In genomic region chr16:62638964-62639861, GRCh38 we compare ENCODE assay signal across 13 cellular contexts.
DNase-seq lines count a peak whose midpoint lies in the region; ATAC-seq and TF ChIP-seq lines count a peak whose summit lies in the region.
"Had no signal": no experiment of that assay in that cellular context is flagged by ENCODE, and none has a peak within 500 bp of the region (broad histone marks: within the 10 kb centered on the region; RNA-seq: fewer than 3 reads in every experiment).

No MANE protein-coding gene starts in this region.

- H3K79me1 ChIP-seq in neuronal stem cell (ENCODE audit: low read depth, low read length) = no peaks in the 10 kb centered on the region

- H3K36me3 ChIP-seq in GM23248 (ENCODE audit: low read depth) (no peaks in the 10 kb centered on the region), neuronal stem cell (replicated peaks in 1 of 2; ENCODE audit: control insufficient read depth in 2 of 2, insufficient read depth in 2 of 2, low read length in 2 of 2) (no peaks in the 10 kb centered on the region), vagina (no peaks in the 10 kb centered on the region)
- H3K36me3 ChIP-seq: colonic mucosa had no signal

- no peak overlapping the region for H2AK5ac ChIP-seq in neuronal stem cell (ENCODE audit: low read depth, low read length)

- no peak overlapping the region for H2BK120ac ChIP-seq in neuronal stem cell (ENCODE audit: low read depth, low read length)

- H3K9me2 ChIP-seq in GM23248 (ENCODE audit: insufficient read depth) = no peaks in the 10 kb centered on the region

- in situ Hi-C loops in GM23248 (cut with MboI) = no loop called here

- H2BK12ac ChIP-seq in neuronal stem cell (ENCODE audit: low read length) = no peak overlapping the region

- H3K4me1 Mint-ChIP-seq in activated naive CD8-positive, alpha-beta T cell treated with anti-CD3 and anti-CD28 coated beads for 36 hours = no peaks in the 10 kb centered on the region

- H2BK15ac ChIP-seq in neuronal stem cell (ENCODE audit: low read length) = no peak overlapping the region

- H3F3A ChIP-seq in GM23248 (ENCODE audit: insufficient read depth) = no peaks in the 10 kb centered on the region

- no peak overlapping the region for H3K18ac ChIP-seq in neuronal stem cell (ENCODE audit: low read length)

- H3K27ac ChIP-seq in GM23248 (no peak overlapping the region), neuronal stem cell (replicated peaks; ENCODE audit: low read length) (no peak overlapping the region), vagina (no peak overlapping the region)
- H3K27ac ChIP-seq: colonic mucosa had no signal

- peaks cover 7% of the 10 kb centered on the region for H3K9me3 Mint-ChIP-seq in activated naive CD8-positive, alpha-beta T cell treated with anti-CD3 and anti-CD28 coated beads for 36 hours

- H4K91ac ChIP-seq in neuronal stem cell (ENCODE audit: low read depth, low read length, poor library complexity) = no peak overlapping the region

- no peak overlapping the region for H4K8ac ChIP-seq in neuronal stem cell (ENCODE audit: low read depth, low read length)

- no peak overlapping the region for H3K4ac ChIP-seq in neuronal stem cell (ENCODE audit: low read length)

- H3K9me3 ChIP-seq in GM23248 (ENCODE audit: low read depth) (no peaks in the 10 kb centered on the region), neuronal stem cell (replicated peaks in 1 of 2; ENCODE audit: control insufficient read depth in 2 of 2, insufficient read depth in 1 of 2, low read depth in 1 of 2, low read length in 2 of 2) (peaks cover 0 to 2% of the 10 kb centered on the region in 2 donors), vagina (no peaks in the 10 kb centered on the region)
- H3K9me3 ChIP-seq: colonic mucosa had no signal

- H3K4me1 ChIP-seq in GM23248 (ENCODE audit: insufficient read depth) = no peaks in the 10 kb centered on the region
- no peaks in the 10 kb centered on the region for H3K4me1 ChIP-seq in neuronal stem cell (ENCODE audit: control insufficient read depth in 2 of 2, insufficient read depth in 1 of 2, low read depth in 1 of 2, low read length in 2 of 2)
- no peaks in the 10 kb centered on the region for H3K4me1 ChIP-seq in vagina
- H3K4me1 ChIP-seq: colonic mucosa had no signal

- ATAC-seq in HG03442 (IDR thresholded peaks at IDR 0.05; ENCODE audit: unreplicated experiment) = peak; percentile 76

- H3K23ac ChIP-seq in neuronal stem cell (ENCODE audit: low read depth, low read length, poor library complexity) = no peak overlapping the region

- H2AFZ ChIP-seq in GM23248 (no peak overlapping the region), neuronal stem cell (ENCODE audit: low read length) (peak overlapping the region; percentile 63)

- no peak for TF ChIP-seq POLR2A in vagina (IDR thresholded peaks at IDR 0.05)

- no peak overlapping the region for H3K4me3 Mint-ChIP-seq in activated naive CD8-positive, alpha-beta T cell treated with anti-CD3 and anti-CD28 coated beads for 36 hours

- no peak overlapping the region for H3K4me2 ChIP-seq in GM23248 (ENCODE audit: unreplicated experiment)
- H3K4me2 ChIP-seq in neuronal stem cell (ENCODE audit: insufficient read depth, low read length, poor library complexity, severe bottlenecking) = no peak overlapping the region

- no peak overlapping the region for H2BK5ac ChIP-seq in neuronal stem cell (ENCODE audit: low read length)

- no peak for TF ChIP-seq CTCF in vagina (IDR thresholded peaks at IDR 0.05)

- H3K27me3 ChIP-seq in GM23248 (replicated peaks; ENCODE audit: insufficient read depth) (no peaks in the 10 kb centered on the region), neuronal stem cell (ENCODE audit: control insufficient read depth in 3 of 3, insufficient read depth in 3 of 3, low read depth in 1 of 3, low read length in 3 of 3) (no peaks in the 10 kb centered on the region), vagina (no peaks in the 10 kb centered on the region)
- H3K27me3 ChIP-seq: colonic mucosa had no signal

- no peaks in the 10 kb centered on the region for H3K36me3 Mint-ChIP-seq in activated naive CD8-positive, alpha-beta T cell treated with anti-CD3 and anti-CD28 coated beads for 36 hours

- H3K4me3 ChIP-seq in GM23248 (0 out of 2 replicates have a peak overlapping the region, but pooled peaks have one; percentile 5), neuronal stem cell (ENCODE audit: low read length in 2 of 2) (no peak overlapping the region), vagina (no peak overlapping the region)
- H3K4me3 ChIP-seq: colonic mucosa had no signal

- intact Hi-C loops in vagina (cut with DNase I) = no loop called here

- no peaks in the 10 kb centered on the region for H3K27me3 Mint-ChIP-seq in activated naive CD8-positive, alpha-beta T cell treated with anti-CD3 and anti-CD28 coated beads for 36 hours

- DNase-seq in NCI-H748 (lab: John Stamatoyannopoulos, UW; ENCODE audit: unreplicated experiment) = peak; percentile 2
- DNase-seq in NCI-H748 treated with DMSO at 0.1 percent for 48 hours (lab: John Stamatoyannopoulos, UW) = no peak
- DNase-seq in GM23248 = peak; percentile 9
- DNase-seq in neuronal stem cell (ENCODE audit: low spot score) = no peak
- DNase-seq in vagina (ENCODE audit: extremely low spot score in 2 of 2) = no peak
- DNase-seq in activated naive CD8-positive, alpha-beta T cell treated with anti-CD3 and anti-CD28 coated beads for 36 hours = no peak
- DNase-seq in anterior cingulate cortex (lab: John Stamatoyannopoulos, UW) = no peak
- DNase-seq: 8988T, activated gamma-delta T cell, colonic mucosa, EL, HCEC 1CT had no signal

- H3K27ac Mint-ChIP-seq in activated naive CD8-positive, alpha-beta T cell treated with anti-CD3 and anti-CD28 coated beads for 36 hours = no peak overlapping the region

- 4 to 6% methylated on average over 5 of the region's 5 CpGs for WGBS in GM23248 (ENCODE audit: low coverage in 1 of 2, low lambda C conversion rate in 2 of 2, missing lambda C conversion rate in 2 of 2), 2 experiments
- no CpG with 5 or more reads among the region's 5 CpGs for WGBS in neuronal stem cell (ENCODE audit: extremely low coverage in 2 of 2, insufficient read length in 2 of 2, insufficient replicate concordance in 1 of 2), 2 donors

- H3K14ac ChIP-seq in neuronal stem cell (ENCODE audit: low read length) = no peak overlapping the region

- H3K79me2 ChIP-seq in GM23248 (ENCODE audit: insufficient read depth) = no peaks in the 10 kb centered on the region

- no peaks in the 10 kb centered on the region for H4K20me1 ChIP-seq in GM23248 (ENCODE audit: insufficient read depth)

- H3K9ac ChIP-seq in GM23248 (no peak overlapping the region), neuronal stem cell (ENCODE audit: low read depth, low read length, poor library complexity) (no peak overlapping the region)

Comparison
In these comparisons a context has a peak if more than half of its experiments do, and no peak if none do; other contexts are left out.
1. DNase-seq: peak in NCI-H748 (single experiment) and GM23248 (single experiment); none in NCI-H748 treated with DMSO at 0.1 percent for 48 hours (single experiment), neuronal stem cell (single experiment), vagina (0 of 2), activated naive CD8-positive, alpha-beta T cell treated with anti-CD3 and anti-CD28 coated beads for 36 hours (single experiment) and anterior cingulate cortex (0 of 58).